ENCODE assay signal across 8 cellular contexts in the genomic region with DNA sequence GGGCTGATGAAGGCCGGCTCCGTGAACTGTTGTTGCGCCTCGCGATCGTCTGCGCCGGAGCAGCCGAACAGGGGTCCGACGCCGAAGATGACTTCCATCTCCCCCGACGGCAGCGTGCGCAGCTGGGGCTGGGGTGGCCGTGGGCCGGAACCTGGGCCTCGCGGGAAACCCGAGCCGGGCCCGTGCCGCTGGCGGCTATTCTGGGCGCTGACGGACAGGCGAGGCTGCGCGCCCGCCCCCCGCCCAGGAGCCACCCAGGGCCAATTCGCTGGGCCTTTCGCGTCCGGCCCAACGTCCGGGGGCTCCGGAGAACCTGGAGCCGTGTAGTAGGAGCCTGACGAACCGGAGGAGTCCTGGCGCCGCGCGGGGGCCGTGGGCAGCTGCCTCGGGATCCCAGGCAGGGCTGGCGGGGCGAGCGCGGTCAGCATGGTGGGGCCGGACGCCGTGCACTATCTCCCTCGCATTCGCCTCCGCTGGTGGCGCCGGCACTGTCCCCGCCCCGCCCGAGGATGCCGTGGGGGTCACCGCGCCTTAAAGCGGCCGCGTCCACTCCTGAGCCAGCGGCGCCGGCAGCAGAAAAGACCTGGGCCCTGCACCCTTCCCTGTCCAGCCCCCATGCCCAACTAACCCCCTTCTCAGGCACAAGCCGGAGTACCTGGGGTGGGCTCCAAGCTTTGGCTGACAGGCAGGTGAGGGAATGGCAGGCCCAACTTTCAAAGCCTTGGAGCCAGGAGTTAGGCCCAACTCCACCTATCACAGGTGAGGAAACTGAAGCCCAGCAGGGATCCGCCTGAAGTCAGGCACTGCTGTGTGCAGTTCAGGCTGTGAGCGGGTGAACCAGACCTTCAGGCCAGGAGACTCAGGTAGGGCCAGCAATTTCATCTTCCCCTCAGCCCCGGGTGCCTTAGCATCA. TPM values are rescaled to one million over a fixed set of nuclear protein-coding genes. Genes with fewer than 3 reads are reported as not detected.
DNase-seq lines count a peak whose midpoint lies in the region; ATAC-seq and TF ChIP-seq lines count a peak whose summit lies in the region.

TSS of gene PROB1 (minus strand) at position 451 of the 913 bp plus-strand sequence. CDS start at position 428, 23 bp downstream.

- H3K9me3 ChIP-seq in esophagus (ENCODE audit: control insufficient read depth in 2 of 2, insufficient read depth in 1 of 2, low read depth in 1 of 2, low read length in 1 of 2), result no peaks in the 10 kb centered on the region

- peak within 1 kb of the TSS; percentile 42 to 56 for H3K4me3 ChIP-seq in esophagus (ENCODE audit: low read depth in 1 of 2, low read length in 2 of 2)

- 39 to 41% methylated on average over 64 to 76 of the region's 76 CpGs for WGBS in esophagus, 2 donors

- H3K27me3 Mint-ChIP-seq in nephron progenitor cell (ENCODE audit: low read depth, poor library complexity), result peaks cover 68% of the 10 kb centered on the region

- H3K4me1 ChIP-seq in esophagus (ENCODE audit: control insufficient read depth in 2 of 2, insufficient read depth in 2 of 2, low read length in 1 of 2), result peaks cover 10 to 20% of the 10 kb centered on the region in 2 donors

- H3K36me3 Mint-ChIP-seq in nephron progenitor cell (ENCODE audit: low read depth), result peaks cover 27% of the 10 kb centered on the region

- peak within 1 kb of the TSS; percentile 81 for H3K4me3 Mint-ChIP-seq in nephron progenitor cell

- no peaks in the 10 kb centered on the region for H3K27me3 ChIP-seq in esophagus (ENCODE audit: control insufficient read depth in 1 of 2, insufficient read depth in 2 of 2, low read length in 2 of 2)

- DNase-seq in AG20443 (ENCODE audit: low spot score) (peak; percentile 61), NCI-H69 (lab: John Stamatoyannopoulos, UW) (peak; percentile 25), nephron progenitor cell (peak; percentile 41), DMS79 treated with DMSO at 0.1 percent for 48 hours (lab: John Stamatoyannopoulos, UW) (no peak), medulla oblongata (ENCODE audit: extremely low spot score) (no peak)

- TF ChIP-seq CTCF in nephron progenitor cell (IDR thresholded peaks at IDR 0.05), result no peak

- H3K4me1 Mint-ChIP-seq in nephron progenitor cell, result peaks cover 11% of the 10 kb centered on the region

- H3K36me3 ChIP-seq in esophagus (ENCODE audit: control insufficient read depth in 2 of 2, insufficient read depth in 2 of 2, low read length in 1 of 2), result no peaks in the 10 kb centered on the region

- H3K27ac Mint-ChIP-seq in nephron progenitor cell, result no peak within 1 kb of the TSS

- H3K27ac ChIP-seq in esophagus (ENCODE audit: low read depth in 2 of 2, low read length in 1 of 2), result no peak within 1 kb of the TSS

- no peaks in the 10 kb centered on the region for H3K9me3 Mint-ChIP-seq in nephron progenitor cell

- no peak for ATAC-seq in HG03354 (IDR thresholded peaks at IDR 0.05; ENCODE audit: poor library complexity, severe bottlenecking, unreplicated experiment)
- ATAC-seq in HG03457 (IDR thresholded peaks at IDR 0.05; ENCODE audit: unreplicated experiment), result no peak

RNA-seq across cellular contexts. Expression of gene PROB1, which starts in this region (rescaled TPM):
- polyA plus RNA-seq in esophagus, result under 1 TPM; 0.41 to 0.48 TPM

Comparison
In these comparisons a context has a peak if more than half of its experiments do, and no peak if none do; other contexts are left out.
1. DNase-seq: peak in AG20443 (single experiment), NCI-H69 (single experiment) and nephron progenitor cell (single experiment); none in DMS79 treated with DMSO at 0.1 percent for 48 hours (single experiment) and medulla oblongata (single experiment).